1 cellular context compared by ENCODE assay signal in the genomic region with DNA sequence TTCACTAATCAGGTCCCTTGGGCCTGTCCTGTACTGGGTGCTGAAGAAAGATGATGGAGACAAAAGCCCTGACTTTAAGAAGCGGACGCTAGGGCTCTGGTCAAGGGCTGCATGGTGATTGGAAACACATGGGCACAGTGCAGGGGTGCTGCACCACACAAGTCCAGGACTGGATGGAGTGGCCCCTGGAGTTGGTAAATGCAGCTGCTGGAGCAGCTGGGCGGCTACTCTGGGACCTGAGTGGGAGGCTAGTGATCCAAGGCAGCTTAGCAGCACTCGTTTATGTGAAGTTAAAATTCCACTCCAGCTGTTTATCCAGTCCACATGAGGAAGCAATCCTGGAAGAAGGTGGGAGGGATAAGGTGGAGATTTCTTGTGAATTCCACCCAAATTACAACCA.
TF ChIP-seq lines count a peak whose summit lies in the region.

No MANE protein-coding gene starts in this region.

TF ChIP-seq in IMR-90, 13 proteins besides CTCF, POLR2A, EP300 and RAD21:
- TF ChIP-seq CHD1 (IDR thresholded peaks at IDR 0.05; ENCODE audit: low read depth, low read length) (no peak), SMC3 (IDR thresholded peaks at IDR 0.05; ENCODE audit: low read depth, low read length) (no peak), CEBPB (IDR thresholded peaks at IDR 0.05; ENCODE audit: low read depth, low read length) (no peak), FOS (IDR thresholded peaks at IDR 0.05; ENCODE audit: low read depth, low read length) (no peak), BHLHE40 (IDR thresholded peaks at IDR 0.05; ENCODE audit: low read depth, low read length) (no peak), NFE2L2 (IDR thresholded peaks at IDR 0.05; ENCODE audit: low read depth, low read length) (no peak), MAFK (IDR thresholded peaks at IDR 0.05; ENCODE audit: low read depth, low read length) (no peak), MAZ (IDR thresholded peaks at IDR 0.05; ENCODE audit: borderline replicate concordance, low read depth, low read length) (no peak), RCOR1 (IDR thresholded peaks at IDR 0.05; ENCODE audit: insufficient replicate concordance, low read length) (no peak), RFX5 (IDR thresholded peaks at IDR 0.05; ENCODE audit: low read depth, low read length) (no peak), MXI1 (IDR thresholded peaks at IDR 0.05; ENCODE audit: borderline replicate concordance, low read depth, low read length) (no peak)
- TF ChIP-seq, protein P1, sequence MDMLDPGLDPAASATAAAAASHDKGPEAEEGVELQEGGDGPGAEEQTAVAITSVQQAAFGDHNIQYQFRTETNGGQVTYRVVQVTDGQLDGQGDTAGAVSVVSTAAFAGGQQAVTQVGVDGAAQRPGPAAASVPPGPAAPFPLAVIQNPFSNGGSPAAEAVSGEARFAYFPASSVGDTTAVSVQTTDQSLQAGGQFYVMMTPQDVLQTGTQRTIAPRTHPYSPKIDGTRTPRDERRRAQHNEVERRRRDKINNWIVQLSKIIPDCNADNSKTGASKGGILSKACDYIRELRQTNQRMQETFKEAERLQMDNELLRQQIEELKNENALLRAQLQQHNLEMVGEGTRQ (IDR thresholded peaks at IDR 0.05; ENCODE audit: low read depth, low read length) = no peak
- TF ChIP-seq, protein P2, sequence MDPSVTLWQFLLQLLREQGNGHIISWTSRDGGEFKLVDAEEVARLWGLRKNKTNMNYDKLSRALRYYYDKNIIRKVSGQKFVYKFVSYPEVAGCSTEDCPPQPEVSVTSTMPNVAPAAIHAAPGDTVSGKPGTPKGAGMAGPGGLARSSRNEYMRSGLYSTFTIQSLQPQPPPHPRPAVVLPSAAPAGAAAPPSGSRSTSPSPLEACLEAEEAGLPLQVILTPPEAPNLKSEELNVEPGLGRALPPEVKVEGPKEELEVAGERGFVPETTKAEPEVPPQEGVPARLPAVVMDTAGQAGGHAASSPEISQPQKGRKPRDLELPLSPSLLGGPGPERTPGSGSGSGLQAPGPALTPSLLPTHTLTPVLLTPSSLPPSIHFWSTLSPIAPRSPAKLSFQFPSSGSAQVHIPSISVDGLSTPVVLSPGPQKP (IDR thresholded peaks at IDR 0.05; ENCODE audit: borderline replicate concordance, low read depth, low read length) = no peak
